In the genomic region with DNA sequence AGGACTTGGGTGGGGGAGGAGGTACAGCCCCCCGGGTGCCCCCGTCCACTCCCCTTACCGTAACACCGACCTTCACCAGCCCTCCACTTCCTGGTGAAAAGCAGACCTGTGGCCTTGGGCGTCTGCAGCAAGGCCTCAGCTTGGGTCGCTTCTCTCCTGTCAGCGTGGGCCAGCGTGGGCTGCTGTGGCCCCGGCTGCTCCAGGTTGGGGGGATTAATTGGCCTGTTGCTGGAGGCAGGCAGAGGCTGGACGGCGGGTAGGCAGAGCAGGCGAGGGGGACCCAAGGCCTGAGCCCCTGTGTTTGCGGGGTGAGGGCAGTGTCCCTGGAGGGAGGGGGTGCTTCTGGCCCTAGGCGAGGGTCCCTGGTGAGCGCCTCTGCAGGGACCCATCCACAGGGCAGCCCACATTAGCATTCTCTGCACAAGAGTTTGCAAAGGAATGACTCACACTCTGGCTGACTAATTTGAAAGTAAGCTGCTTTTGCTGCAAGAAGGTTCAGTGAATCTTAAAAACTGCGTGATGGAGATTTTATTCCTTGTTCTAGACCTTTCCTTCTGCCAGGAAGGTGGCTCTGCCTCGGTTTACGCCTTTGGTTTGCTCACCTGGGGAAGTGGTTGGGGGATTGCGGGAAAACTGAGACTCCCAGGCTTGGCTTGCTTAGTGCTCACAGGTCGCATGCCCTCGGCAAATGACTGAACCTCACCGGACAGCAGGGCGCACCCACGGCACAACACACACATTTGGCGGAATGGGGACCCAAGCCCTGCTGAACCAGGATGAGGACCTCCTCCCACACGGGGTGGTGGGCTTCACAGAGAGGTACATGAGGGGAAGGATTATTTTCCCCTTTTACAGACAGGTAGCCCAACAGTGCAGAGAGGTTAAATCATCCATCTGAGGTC, we compare ENCODE assay signal across 1 cellular context.
TF ChIP-seq lines count a peak whose summit lies in the region.

No MANE protein-coding gene starts in this region.

TF ChIP-seq in IMR-90, 13 proteins besides CTCF, POLR2A, EP300 and RAD21:
- TF ChIP-seq RCOR1 (IDR thresholded peaks at IDR 0.05; ENCODE audit: insufficient replicate concordance, low read length) (no peak), BHLHE40 (IDR thresholded peaks at IDR 0.05; ENCODE audit: low read depth, low read length) (no peak), CHD1 (IDR thresholded peaks at IDR 0.05; ENCODE audit: low read depth, low read length) (no peak), MAZ (IDR thresholded peaks at IDR 0.05; ENCODE audit: borderline replicate concordance, low read depth, low read length) (no peak; the same call in 1 of the 2 replicates), MAFK (IDR thresholded peaks at IDR 0.05; ENCODE audit: low read depth, low read length) (0 out of 2 replicates have a peak, but pooled peaks have one; percentile 4), FOS (IDR thresholded peaks at IDR 0.05; ENCODE audit: low read depth, low read length) (peak; percentile 76), CEBPB (IDR thresholded peaks at IDR 0.05; ENCODE audit: low read depth, low read length) (peak; percentile 57; the same call in 1 of the 2 replicates)
- TF ChIP-seq, protein P1, sequence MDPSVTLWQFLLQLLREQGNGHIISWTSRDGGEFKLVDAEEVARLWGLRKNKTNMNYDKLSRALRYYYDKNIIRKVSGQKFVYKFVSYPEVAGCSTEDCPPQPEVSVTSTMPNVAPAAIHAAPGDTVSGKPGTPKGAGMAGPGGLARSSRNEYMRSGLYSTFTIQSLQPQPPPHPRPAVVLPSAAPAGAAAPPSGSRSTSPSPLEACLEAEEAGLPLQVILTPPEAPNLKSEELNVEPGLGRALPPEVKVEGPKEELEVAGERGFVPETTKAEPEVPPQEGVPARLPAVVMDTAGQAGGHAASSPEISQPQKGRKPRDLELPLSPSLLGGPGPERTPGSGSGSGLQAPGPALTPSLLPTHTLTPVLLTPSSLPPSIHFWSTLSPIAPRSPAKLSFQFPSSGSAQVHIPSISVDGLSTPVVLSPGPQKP (IDR thresholded peaks at IDR 0.05; ENCODE audit: borderline replicate concordance, low read depth, low read length): no peak
